In the genomic region with DNA sequence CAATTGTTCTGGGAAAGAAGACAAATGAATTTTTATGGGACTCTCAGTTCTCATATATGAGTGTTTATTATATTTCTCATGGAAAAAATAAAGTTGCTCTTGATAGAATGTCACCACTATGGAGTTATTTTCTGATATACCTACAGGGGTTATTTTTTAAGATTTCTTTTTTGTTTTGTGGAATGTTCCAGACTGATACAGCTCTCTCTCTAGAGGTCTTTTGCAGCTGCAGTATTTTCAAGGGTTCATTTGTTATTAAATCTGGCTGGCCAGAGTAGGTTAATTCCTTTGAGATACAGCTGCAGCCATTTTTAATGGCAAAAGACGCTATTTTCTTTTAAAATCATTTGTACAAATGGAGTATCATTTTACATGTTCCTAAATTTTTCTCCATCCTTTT, we compare ENCODE assay signal across 28 cellular contexts.
"Had no signal": no experiment of that assay in that cellular context is flagged by ENCODE, and none has a peak within 500 bp of the region (broad histone marks: within the 10 kb centered on the region; RNA-seq: fewer than 3 reads in every experiment).

No MANE protein-coding gene starts in this region.

- H3K9me3 ChIP-seq: neutrophil, pancreas, prostate gland, testis, tibial artery, vagina had no signal

- ATAC-seq: naive thymus-derived CD8-positive, alpha-beta T cell; natural killer cell treated with Interleukin-12 subunit alpha and Interleukin-12 subunit beta and Interleukin-15 and Interleukin-18, amount 100 ng/mL, for 72 hours; pancreas; right lobe of liver; stimulated activated memory B cell treated with anti-CD40 and anti-IgM and Interleukin-4, amounts not matched to agents 10 μg/mL and 1 μg/mL and 100 μg/mL, for 72 hours; stimulated activated naive CD8-positive, alpha-beta T cell treated with anti-CD3 and anti-CD28 coated beads, Interleukin-15, amount 100 ng/mL, for 72 hours; stimulated activated naive CD8-positive, alpha-beta T cell treated with anti-CD3 and anti-CD28 coated beads, Interleukin-15, Interleukin-2, amounts not matched to agents 100 U/mL and 50 U/mL, for 24 hours had no signal

- DNase-seq: naive thymus-derived CD8-positive, alpha-beta T cell; nephron progenitor cell; nucleus accumbens; pancreas; retina; right cardiac atrium; right lobe of liver; spleen; stimulated activated CD4-positive, alpha-beta T cell treated with anti-CD3 and anti-CD28 coated beads, Interleukin-12 subunit alpha, Interleukin-12 subunit beta, amount 100 ng/mL, for 4 hours; stimulated activated CD4-positive, alpha-beta T cell treated with anti-CD3 and anti-CD28 coated beads, Interleukin-1b, Interleukin-23, amount 100 ng/mL, for 48 hours; stimulated activated CD4-positive, alpha-beta T cell treated with anti-CD3 and anti-CD28 coated beads, Interleukin-4, amount 100 ng/mL, for 1 hour; stimulated activated CD4-positive, alpha-beta T cell treated with anti-CD3 and anti-CD28 coated beads, Interleukin-4, amount 100 ng/mL, for 4 hours; stimulated activated CD8-positive, alpha-beta memory T cell treated with anti-CD3 and anti-CD28 coated beads, Interleukin-4, amount 100 ng/mL, for 48 hours; stimulated activated naive CD4-positive, alpha-beta T cell; stimulated activated naive CD8-positive, alpha-beta T cell treated with anti-CD3 and anti-CD28 coated beads, Interleukin-15, amount 100 ng/mL, for 72 hours; stimulated activated naive CD8-positive, alpha-beta T cell treated with anti-CD3 and anti-CD28 coated beads, Interleukin-15, Interleukin-2, amounts not matched to agents 100 U/mL and 50 U/mL, for 24 hours; substantia nigra; testis; tibial artery; upper lobe of left lung had no signal

- H3K27ac ChIP-seq: neutrophil, pancreas, prostate gland, right lobe of liver, skin epidermis, spleen, suprapubic skin, tibial artery, upper lobe of left lung, vagina had no signal

- H3K4me3 ChIP-seq: pancreas, prostate gland, right lobe of liver, skin epidermis, smooth muscle cell, spleen, suprapubic skin, testis, tibial artery, upper lobe of left lung, vagina had no signal

- H3K4me1 ChIP-seq: prostate gland, right lobe of liver, tibial artery, upper lobe of left lung had no signal

- H3K36me3 ChIP-seq: neutrophil, pancreas, prostate gland, right lobe of liver, spleen, suprapubic skin, tibial artery, upper lobe of left lung, vagina had no signal

- H3K27me3 ChIP-seq: neutrophil, pancreas, right lobe of liver, spleen, suprapubic skin, testis, tibial artery, upper lobe of left lung, vagina had no signal
